Comparison of ENCODE assay signal across 10 cellular contexts in the genomic region with DNA sequence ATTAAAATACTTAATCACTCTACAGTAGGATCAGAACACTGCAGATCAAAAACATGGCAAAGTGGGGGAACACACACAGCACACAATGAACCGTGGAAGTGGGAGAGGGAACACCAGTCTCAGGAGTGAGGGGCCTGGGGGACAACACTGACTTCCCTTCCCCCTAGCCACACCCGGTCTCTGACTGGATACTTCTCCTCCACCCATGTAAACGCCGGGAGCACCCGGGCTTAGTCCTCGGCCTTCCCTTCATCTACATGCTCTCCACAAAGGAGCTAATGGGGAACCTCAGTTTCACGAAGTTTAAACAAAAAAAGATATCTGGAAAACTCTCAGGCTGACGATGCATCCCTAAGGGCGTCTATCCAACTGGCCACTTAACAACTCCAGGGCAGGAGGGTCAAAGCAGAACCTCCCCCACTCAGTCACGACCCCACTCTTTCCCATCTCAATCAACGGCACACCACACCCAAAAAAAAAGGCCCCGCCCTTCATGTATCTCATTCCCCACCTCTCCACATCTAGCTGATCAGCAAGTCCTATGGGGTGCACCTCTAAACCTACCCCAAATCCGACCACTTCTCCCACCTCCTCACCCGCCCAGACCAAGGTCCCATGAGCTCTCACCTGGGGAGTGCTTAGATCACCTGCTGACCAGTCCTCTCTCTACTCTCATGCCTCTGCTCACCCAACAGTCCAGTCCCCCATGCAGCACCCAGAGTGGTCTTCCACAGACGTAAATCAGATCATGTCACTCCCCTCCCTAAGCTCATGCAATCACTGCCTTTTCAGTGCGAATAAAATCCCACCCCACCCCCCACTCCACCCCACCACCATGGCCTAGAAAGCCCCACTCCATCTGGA. TPM values are rescaled to one million over a fixed set of nuclear protein-coding genes. Genes with fewer than 3 reads are reported as not detected.
DNase-seq lines count a peak whose midpoint lies in the region; ATAC-seq and TF ChIP-seq lines count a peak whose summit lies in the region.
"Had no signal": no experiment of that assay in that cellular context is flagged by ENCODE, and none has a peak within 500 bp of the region (broad histone marks: within the 10 kb centered on the region; RNA-seq: fewer than 3 reads in every experiment).

No MANE protein-coding gene starts in this region.

- intact Hi-C loops in PC-3 (cut with micrococcal nuclease) = no loop called here
- intact Hi-C loops in tibial artery (cut with DNase I; ENCODE audit: low total_unique reads) = no loop called here

- H3K9ac ChIP-seq in PC-3 (ENCODE audit: low read length) = no peak overlapping the region
- no peak overlapping the region for H3K9ac ChIP-seq in muscle layer of colon (ENCODE audit: low read length)

- H3K9me2 ChIP-seq in PC-3 (replicated peaks; ENCODE audit: low read length) = no peaks in the 10 kb centered on the region

- H3K9me3 ChIP-seq in PC-3 (ENCODE audit: low read length) (no peaks in the 10 kb centered on the region), muscle layer of colon (ENCODE audit: low read length) (no peaks in the 10 kb centered on the region), tibial artery (no peaks in the 10 kb centered on the region)
- H3K9me3 ChIP-seq: right lobe of liver had no signal

- no peak for TF ChIP-seq CTCF in PC-3 (conservative IDR thresholded peaks at IDR 0.05; ENCODE audit: low read depth, low read length)
- no peak for TF ChIP-seq CTCF in coronary artery (IDR thresholded peaks at IDR 0.05)
- no peak for TF ChIP-seq CTCF in tibial artery (IDR thresholded peaks at IDR 0.05)

- H3K27ac ChIP-seq in PC-3 (ENCODE audit: low read length) (no peak overlapping the region), coronary artery (peak overlapping the region; percentile 82 to 85), muscle layer of colon (ENCODE audit: low read depth, low read length) (peak overlapping the region; percentile 38), tibial artery (peak overlapping the region; percentile 84 to 92)

- H3K4me3 ChIP-seq in PC-3 (ENCODE audit: low read length) = no peak overlapping the region
- H3K4me3 ChIP-seq in coronary artery = peak overlapping the region; percentile 7
- H3K4me3 ChIP-seq in muscle layer of colon (ENCODE audit: low read depth in 1 of 2, low read length in 2 of 2) = peak overlapping the region in 1 of 2 donors; percentile 19
- H3K4me3 ChIP-seq in tibial artery = no peak overlapping the region
- H3K4me3 ChIP-seq: right lobe of liver had no signal

- CTCF ChIA-PET in PC-3 (lab: Charles Lee) = no interaction called here

- no peaks in the 10 kb centered on the region for H3K36me3 ChIP-seq in PC-3 (ENCODE audit: low read depth, low read length)
- no peaks in the 10 kb centered on the region for H3K36me3 ChIP-seq in muscle layer of colon (ENCODE audit: insufficient read depth, low read length)
- no peaks in the 10 kb centered on the region for H3K36me3 ChIP-seq in tibial artery
- H3K36me3 ChIP-seq: right lobe of liver had no signal

- no peaks in the 10 kb centered on the region for H4K20me1 ChIP-seq in PC-3 (ENCODE audit: low read length)

- POLR2A ChIA-PET in PC-3 (lab: Charles Lee; ENCODE audit: unreplicated experiment) = no interaction called here

- peak overlapping the region; percentile 67 for H3K4me2 ChIP-seq in PC-3 (ENCODE audit: low read length)

- no peaks in the 10 kb centered on the region for H3F3A ChIP-seq in PC-3 (ENCODE audit: low read length, unreplicated experiment)

- no peaks in the 10 kb centered on the region for H3K27me3 ChIP-seq in PC-3 (ENCODE audit: low read length)
- H3K27me3 ChIP-seq in muscle layer of colon (ENCODE audit: control insufficient read depth in 1 of 2, insufficient read depth in 2 of 2, low read length in 2 of 2) = no peaks in the 10 kb centered on the region
- H3K27me3 ChIP-seq in tibial artery = no peaks in the 10 kb centered on the region
- H3K27me3 ChIP-seq: right lobe of liver had no signal

- ATAC-seq in PC-3 = no peak
- ATAC-seq: right lobe of liver had no signal

- DNase-seq in PC-3 (no peak), coronary artery (ENCODE audit: low spot score) (no peak), tibial artery (no peak), COR-L47 (lab: John Stamatoyannopoulos, UW) (no peak), anterior cingulate cortex (lab: John Stamatoyannopoulos, UW) (no peak), ureter (ENCODE audit: low spot score) (no peak), glomerular visceral epithelial cell (ENCODE audit: extremely low spot score) (no peak)
- DNase-seq: NCI-H69 had no signal

- BruUV-seq in PC-3 (replicated peaks; lab: Mats Ljungman, UMichigan) = no TSS peak

- H3K4me1 ChIP-seq in PC-3 (ENCODE audit: insufficient read depth, low read length) (peaks cover 53% of the 10 kb centered on the region), muscle layer of colon (ENCODE audit: insufficient read depth, low read length) (peaks cover 82% of the 10 kb centered on the region), tibial artery (peaks cover 0 to 100% (median 67%) of the 10 kb centered on the region in 4 donors)

- no peak overlapping the region for H2AFZ ChIP-seq in PC-3 (ENCODE audit: low read length)

- peaks cover 93% of the 10 kb centered on the region for H3K79me2 ChIP-seq in PC-3 (ENCODE audit: low read length)

RNA-seq across cellular contexts. Expression of a gene that starts 7.4 kb away (rescaled TPM):
- total RNA-seq in PC-3 (2014; rRNA removed) (37.0 and 42.1 TPM in 2 replicates), ureter (50.5 TPM)

RNA-seq across cellular contexts. Expression of a gene that starts 23.6 kb away (rescaled TPM):
- total RNA-seq in PC-3 (2014; rRNA removed) (5.5 and 7.8 TPM in 2 replicates), ureter (16.1 TPM)
